Comparison of ENCODE assay signal across 8 cellular contexts in the genomic region with DNA sequence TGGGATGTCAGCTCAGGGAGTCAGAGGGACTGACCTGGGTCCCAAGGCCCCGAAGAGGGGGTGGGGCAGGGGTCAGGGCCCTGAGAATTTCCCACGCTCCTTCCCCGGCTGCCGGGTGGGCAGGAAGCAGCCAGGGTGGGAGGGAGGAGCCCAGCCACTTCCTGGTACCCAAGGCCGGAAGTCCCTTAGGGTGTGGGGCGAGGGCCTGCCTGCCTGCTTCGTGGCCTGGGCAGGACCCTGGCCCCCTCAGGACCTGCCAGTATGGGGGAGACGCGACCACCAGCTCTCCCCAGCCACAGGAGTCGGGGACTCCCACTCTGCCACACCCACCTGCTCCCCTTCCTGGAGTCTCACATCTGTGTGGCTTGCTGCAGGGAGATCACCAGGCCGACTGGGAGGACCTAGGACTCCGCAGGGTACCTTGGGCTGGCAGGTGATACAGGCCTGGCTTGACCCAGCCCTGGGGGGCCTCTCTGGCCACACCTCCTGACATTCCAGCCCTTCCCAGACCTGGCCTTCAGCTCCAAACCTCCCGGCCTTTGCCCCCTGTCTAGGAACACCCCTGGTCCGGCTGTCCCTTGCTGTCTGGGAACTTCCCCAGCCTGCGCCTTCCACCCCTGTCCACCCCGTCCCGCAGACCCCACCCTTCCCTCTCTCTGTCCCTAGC. TPM values are rescaled to one million over a fixed set of nuclear protein-coding genes. Genes with fewer than 3 reads are reported as not detected.
DNase-seq lines count a peak whose midpoint lies in the region; ATAC-seq and TF ChIP-seq lines count a peak whose summit lies in the region.

No MANE protein-coding gene starts in this region.

- H3K4me3 Mint-ChIP-seq in CD14-positive monocyte = peak overlapping the region; percentile 85 to 89

- H3K4me1 Mint-ChIP-seq in CD14-positive monocyte = peaks cover 60% of the 10 kb centered on the region

- H3K27ac ChIP-seq in neutrophil = peak overlapping the region; percentile 100

- peak overlapping the region; percentile 71 to 72 for H3K4me3 ChIP-seq in neutrophil (ENCODE audit: low read depth in 1 of 2, low read length in 1 of 2)

- peaks cover 3 to 10% (median 8%) of the 10 kb centered on the region in 3 donors for H3K27me3 Mint-ChIP-seq in CD14-positive monocyte (ENCODE audit: low read depth in 3 of 3)

- no peaks in the 10 kb centered on the region for H3K27me3 ChIP-seq in neutrophil

- peak overlapping the region; percentile 93 to 97 (median 96) for H3K27ac Mint-ChIP-seq in CD14-positive monocyte

- H3K9me3 ChIP-seq in neutrophil = peaks cover 10% of the 10 kb centered on the region

- H3K9me3 Mint-ChIP-seq in CD14-positive monocyte = peaks cover 0 to 2% (median 0%) of the 10 kb centered on the region in 7 donors

- peaks cover 82 to 91% of the 10 kb centered on the region in 2 experiments for H3K4me1 ChIP-seq in neutrophil (ENCODE audit: control insufficient read depth in 1 of 2, insufficient read depth in 1 of 2, low read depth in 1 of 2, low read length in 1 of 2)

- peaks cover 54% of the 10 kb centered on the region for H3K36me3 ChIP-seq in neutrophil

- H3K36me3 Mint-ChIP-seq in CD14-positive monocyte = peaks cover 33 to 44% of the 10 kb centered on the region in 2 donors

- intact Hi-C loops in CD14-positive monocyte (cut with micrococcal nuclease) = no loop called here

- ATAC-seq in GM21381 (IDR thresholded peaks at IDR 0.05; ENCODE audit: unreplicated experiment) (peak; percentile 35), GM21529 (IDR thresholded peaks at IDR 0.05; ENCODE audit: unreplicated experiment) (no peak)

- no peak for TF ChIP-seq CTCF in CD14-positive monocyte (IDR thresholded peaks at IDR 0.05)
- TF ChIP-seq CTCF in neutrophil (IDR thresholded peaks at IDR 0.05) = no peak

- peak; percentile 80 for DNase-seq in CD14-positive monocyte (ENCODE audit: low spot score)
- peak; percentile 52 for DNase-seq in NCI-H460 (ENCODE audit: extremely low read depth, low read depth)
- DNase-seq in activated T-cell treated with anti-CD3 and anti-CD28 coated beads, Interleukin-2, amount 50 U/mL, for 1 hour = peak; percentile 77
- peak; percentile 80 for DNase-seq in fibroblast of gingiva (ENCODE audit: low read depth)
- no peak for DNase-seq in medulla oblongata (ENCODE audit: extremely low spot score)

RNA-seq across cellular contexts. Expression of a gene that starts 9.8 kb away (rescaled TPM):
- 10 to 100 TPM; 39.6 to 51.1 TPM for polyA plus RNA-seq in CD14-positive monocyte
- 134 and 148 TPM in 2 replicates for total RNA-seq in NCI-H460 (2014; rRNA removed; shearing (Covaris generic))
- 341 and 581 TPM in 2 replicates for polyA plus RNA-seq in NCI-H460 (2014; cell fraction: nucleus; rRNA removed)

RNA-seq across cellular contexts. Expression of a gene that starts 11.0 kb away (rescaled TPM):
- polyA plus RNA-seq in CD14-positive monocyte = 10 to 100 TPM in 1 of 2 donors, 1 to 10 TPM in 1; 5.6 to 11.0 TPM
- 16.5 and 21.4 TPM in 2 replicates for total RNA-seq in NCI-H460 (2014; rRNA removed; shearing (Covaris generic))
- polyA plus RNA-seq in NCI-H460 (2014; cell fraction: nucleus; rRNA removed) = 43.6 and 72.7 TPM in 2 replicates

RNA-seq across cellular contexts. Expression of a gene that starts 16.0 kb away (rescaled TPM):
- 10 to 100 TPM; 40.0 to 56.2 TPM for polyA plus RNA-seq in CD14-positive monocyte
- 42.7 and 59.3 TPM in 2 replicates for total RNA-seq in NCI-H460 (2014; rRNA removed; shearing (Covaris generic))
- 63.3 and 94.9 TPM in 2 replicates for polyA plus RNA-seq in NCI-H460 (2014; cell fraction: nucleus; rRNA removed)

RNA-seq across cellular contexts. Expression of a gene that starts 17.8 kb away (rescaled TPM):
- polyA plus RNA-seq in CD14-positive monocyte = 100 to 1,000 TPM; 143 to 160 TPM
- total RNA-seq in NCI-H460 (2014; rRNA removed; shearing (Covaris generic)) = 37.2 and 37.8 TPM in 2 replicates
- 97.6 and 118 TPM in 2 replicates for polyA plus RNA-seq in NCI-H460 (2014; cell fraction: nucleus; rRNA removed)

RNA-seq across cellular contexts. Expression of a gene that starts 21.5 kb away (rescaled TPM):
- not detected for polyA plus RNA-seq in CD14-positive monocyte
- 1.8 and 3.1 TPM in 2 replicates for total RNA-seq in NCI-H460 (2014; rRNA removed; shearing (Covaris generic))
- 4.7 and 6.6 TPM in 2 replicates for polyA plus RNA-seq in NCI-H460 (2014; cell fraction: nucleus; rRNA removed)
